ENCODE assay signal across 8 cellular contexts in genomic region chr11:9759519-9760179, GRCh38.
DNase-seq lines count a peak whose midpoint lies in the region; ATAC-seq, FAIRE-seq and TF ChIP-seq lines count a peak whose summit lies in the region.

No MANE protein-coding gene starts in this region.

- H3K9me3 Mint-ChIP-seq in HFFc6: no peaks in the 10 kb centered on the region
- H3K9me3 Mint-ChIP-seq in activated CD4-positive, alpha-beta T cell treated with anti-CD3 and anti-CD28 coated beads for 36 hours (ENCODE audit: low read depth): no peaks in the 10 kb centered on the region

- DNase-seq in HFFc6 (peak; percentile 99), NCI-H2171 treated with DMSO at 0.1 percent for 48 hours (lab: John Stamatoyannopoulos, UW) (peak; percentile 66), choroid plexus epithelial cell (ENCODE audit: low read depth) (peak; percentile 100), lower leg skin (ENCODE audit: low spot score in 2 of 2) (peak; percentile 97 to 99), GM19240 (ENCODE audit: insufficient read length, low spot score) (no peak)
- DNase-seq in activated CD4-positive, alpha-beta T cell treated with anti-CD3 and anti-CD28 coated beads for 36 hours: peak; percentile 98
- peak; percentile 82 to 96 (median 90) for DNase-seq in stimulated activated CD4-positive, alpha-beta T cell treated with anti-CD3 and anti-CD28 coated beads, TNF-alpha, amount 100 ng/mL, for 48 hours (ENCODE audit: low read depth in 3 of 3)

- CTCF ChIA-PET in activated CD4-positive, alpha-beta T cell treated with anti-CD3 and anti-CD28 coated beads for 36 hours (lab: Charles Lee): interaction anchor here (0.6 to 3.7 kb wide), 16 partner anchors 8 to 606 kb away, joined by 3 to 31 read pairs (median 4); partner anchors contain the start of gene WEE1

- intact Hi-C loops in activated CD4-positive, alpha-beta T cell treated with anti-CD3 and anti-CD28 coated beads for 36 hours (cut with DNase I, micrococcal nuclease): loop anchor here (1.0 to 5.0 kb wide), 13 partner anchors 83 to 1077 kb away; partner anchors contain the start of genes AMPD3 (in 1 of the 2), RPL27A (in 1 of the 2), SWAP70 (in 1 of the 2) and TMEM41B (in 1 of the 2)
- intact Hi-C loops in lower leg skin (cut with DNase I; ENCODE audit: low total_unique reads): no loop called here

- H3K4me1 Mint-ChIP-seq in HFFc6 (ENCODE audit: low read depth): peaks cover 85% of the 10 kb centered on the region
- peaks cover 48% of the 10 kb centered on the region for H3K4me1 Mint-ChIP-seq in activated CD4-positive, alpha-beta T cell treated with anti-CD3 and anti-CD28 coated beads for 36 hours

- peaks cover 6% of the 10 kb centered on the region; the same call in 1 of the 2 replicates for H3K27me3 Mint-ChIP-seq in HFFc6 (ENCODE audit: insufficient read depth)
- no peaks in the 10 kb centered on the region for H3K27me3 Mint-ChIP-seq in activated CD4-positive, alpha-beta T cell treated with anti-CD3 and anti-CD28 coated beads for 36 hours

- no peak for TF ChIP-seq CTCF in HFFc6 (IDR thresholded peaks at IDR 0.05)
- no peak for TF ChIP-seq CTCF in choroid plexus epithelial cell (conservative IDR thresholded peaks at IDR 0.05; ENCODE audit: low read depth, low read length)
- TF ChIP-seq CTCF in lower leg skin (IDR thresholded peaks at IDR 0.05): no peak

- peak overlapping the region; percentile 85 for H3K4me3 Mint-ChIP-seq in HFFc6
- H3K4me3 Mint-ChIP-seq in activated CD4-positive, alpha-beta T cell treated with anti-CD3 and anti-CD28 coated beads for 36 hours: peak overlapping the region; percentile 86

- WGBS in lower leg skin, 2 donors: 14 to 18% methylated on average over 6 to 9 of the region's 9 CpGs

- H3K4me3 ChIP-seq in choroid plexus epithelial cell (ENCODE audit: low read depth, low read length) (no peak overlapping the region), lower leg skin (ENCODE audit: low read depth, poor library complexity, severe bottlenecking) (no peak overlapping the region)

- no peak for TF ChIP-seq POLR2A in lower leg skin (IDR thresholded peaks at IDR 0.05)

- H3K36me3 Mint-ChIP-seq in HFFc6 (ENCODE audit: low read depth): peaks cover 24% of the 10 kb centered on the region
- peaks cover 2% of the 10 kb centered on the region for H3K36me3 Mint-ChIP-seq in activated CD4-positive, alpha-beta T cell treated with anti-CD3 and anti-CD28 coated beads for 36 hours (ENCODE audit: low read depth)

- ATAC-seq in activated CD4-positive, alpha-beta T cell treated with anti-CD3 and anti-CD28 coated beads for 36 hours: peak; percentile 90

- POLR2A ChIA-PET in activated CD4-positive, alpha-beta T cell treated with anti-CD3 and anti-CD28 coated beads for 36 hours (lab: Charles Lee): interaction anchor here (0.6 to 1.4 kb wide), 6 partner anchors 100 to 820 kb away, joined by 3 to 14 read pairs (median 4); partner anchors contain the start of genes WEE1 and ZNF143

- H3K27ac Mint-ChIP-seq in HFFc6: peak overlapping the region; percentile 98
- peak overlapping the region; percentile 98 for H3K27ac Mint-ChIP-seq in activated CD4-positive, alpha-beta T cell treated with anti-CD3 and anti-CD28 coated beads for 36 hours

- peak; percentile 99 for FAIRE-seq in G401.6 (lab: Jason Lieb, UNC)
